ENCODE assay signal across 2 cellular contexts in genomic region chr1:17409391-17409811, GRCh38.
TF ChIP-seq lines count a peak whose summit lies in the region.

No MANE protein-coding gene starts in this region.

TF ChIP-seq in IMR-90, 13 proteins besides CTCF, POLR2A, EP300 and RAD21:
- TF ChIP-seq SMC3 (IDR thresholded peaks at IDR 0.05; ENCODE audit: low read depth, low read length): no peak
- no peak for TF ChIP-seq MAFK (IDR thresholded peaks at IDR 0.05; ENCODE audit: low read depth, low read length)
- TF ChIP-seq RCOR1 (IDR thresholded peaks at IDR 0.05; ENCODE audit: insufficient replicate concordance, low read length): no peak
- TF ChIP-seq FOS (IDR thresholded peaks at IDR 0.05; ENCODE audit: low read depth, low read length): no peak
- TF ChIP-seq CHD1 (IDR thresholded peaks at IDR 0.05; ENCODE audit: low read depth, low read length): no peak
- TF ChIP-seq MAZ (IDR thresholded peaks at IDR 0.05; ENCODE audit: borderline replicate concordance, low read depth, low read length): no peak
- TF ChIP-seq, protein P1, sequence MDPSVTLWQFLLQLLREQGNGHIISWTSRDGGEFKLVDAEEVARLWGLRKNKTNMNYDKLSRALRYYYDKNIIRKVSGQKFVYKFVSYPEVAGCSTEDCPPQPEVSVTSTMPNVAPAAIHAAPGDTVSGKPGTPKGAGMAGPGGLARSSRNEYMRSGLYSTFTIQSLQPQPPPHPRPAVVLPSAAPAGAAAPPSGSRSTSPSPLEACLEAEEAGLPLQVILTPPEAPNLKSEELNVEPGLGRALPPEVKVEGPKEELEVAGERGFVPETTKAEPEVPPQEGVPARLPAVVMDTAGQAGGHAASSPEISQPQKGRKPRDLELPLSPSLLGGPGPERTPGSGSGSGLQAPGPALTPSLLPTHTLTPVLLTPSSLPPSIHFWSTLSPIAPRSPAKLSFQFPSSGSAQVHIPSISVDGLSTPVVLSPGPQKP (IDR thresholded peaks at IDR 0.05; ENCODE audit: borderline replicate concordance, low read depth, low read length): no peak

TF ChIP-seq in H1, 55 proteins besides CTCF, POLR2A, EP300 and RAD21:
- TF ChIP-seq SIRT6 (IDR thresholded peaks at IDR 0.05; ENCODE audit: low read length) (no peak), EGR1 (IDR thresholded peaks at IDR 0.05; ENCODE audit: borderline replicate concordance, low read depth, low read length) (no peak), TEAD4 (IDR thresholded peaks at IDR 0.05; ENCODE audit: low read depth, low read length) (no peak), CHD1 (IDR thresholded peaks at IDR 0.05; ENCODE audit: low read depth, low read length) (no peak), RBBP5 (IDR thresholded peaks at IDR 0.05; ENCODE audit: borderline replicate concordance, low read depth, low read length) (no peak), PHF8 (conservative IDR thresholded peaks at IDR 0.05; ENCODE audit: low read depth, low read length) (no peak), CHD7 (IDR thresholded peaks at IDR 0.05; ENCODE audit: insufficient replicate concordance, low read length) (no peak), BCL11A (IDR thresholded peaks at IDR 0.05; ENCODE audit: low read depth in 2 of 2, low read length in 2 of 2) (no peak), RXRA (IDR thresholded peaks at IDR 0.05; ENCODE audit: insufficient read depth, low read depth, low read length) (no peak), CTBP2 (IDR thresholded peaks at IDR 0.05; ENCODE audit: borderline replicate concordance, insufficient read depth, insufficient read length, low read length) (no peak)
- TF ChIP-seq, protein P2, sequence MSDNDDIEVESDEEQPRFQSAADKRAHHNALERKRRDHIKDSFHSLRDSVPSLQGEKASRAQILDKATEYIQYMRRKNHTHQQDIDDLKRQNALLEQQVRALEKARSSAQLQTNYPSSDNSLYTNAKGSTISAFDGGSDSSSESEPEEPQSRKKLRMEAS (IDR thresholded peaks at IDR 0.05): no peak
